28 cellular contexts compared by ENCODE assay signal in the genomic region with DNA sequence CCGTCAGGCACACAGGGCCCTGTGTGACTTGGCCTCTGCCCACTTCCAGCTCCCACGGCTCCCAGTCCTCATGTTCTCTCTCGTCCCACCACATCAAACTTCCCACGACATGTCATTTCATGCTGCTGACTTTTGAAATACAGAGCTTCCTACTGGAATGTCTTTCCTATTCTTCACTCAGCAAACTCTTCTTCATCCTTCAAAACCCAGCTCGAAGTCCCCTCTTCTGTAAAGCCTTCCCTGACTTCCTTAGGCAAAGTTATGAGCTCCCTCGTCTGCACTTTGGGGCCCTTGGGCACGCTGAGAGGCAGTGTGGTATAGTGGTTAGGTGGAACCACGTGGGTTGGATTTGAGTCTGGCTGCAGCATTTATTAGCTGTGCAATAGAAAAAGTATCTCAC. TPM values are rescaled to one million over a fixed set of nuclear protein-coding genes. Genes with fewer than 3 reads are reported as not detected.
A peak's percentile ranks its signal among the peaks of the same experiment; 100 is the strongest.
DNase-seq lines count a peak whose midpoint lies in the region; ATAC-seq, FAIRE-seq and TF ChIP-seq lines count a peak whose summit lies in the region.
"Had no signal": no experiment of that assay in that cellular context is flagged by ENCODE, and none has a peak within 500 bp of the region (broad histone marks: within the 10 kb centered on the region; RNA-seq: fewer than 3 reads in every experiment).

No MANE protein-coding gene starts in this region.

- POLR2A ChIA-PET in HEK293 (lab: Yijun Ruan, JAX) = interaction anchor here (0.5 to 1.1 kb wide), 3 partner anchors 37 to 300 kb away, joined by 3 to 4 read pairs (median 3); a partner anchor contains a TSS

- H3K27me3 Mint-ChIP-seq in astrocyte (ENCODE audit: low read depth, unreplicated experiment) (peaks cover 22% of the 10 kb centered on the region), endothelial cell (ENCODE audit: unreplicated experiment) (peaks cover 2% of the 10 kb centered on the region)

- no peak overlapping the region for H4K8ac ChIP-seq in neuronal stem cell (ENCODE audit: low read depth, low read length)

- H3K27me3 ChIP-seq in astrocyte (ENCODE audit: insufficient read depth, low read length) (peaks cover 6% of the 10 kb centered on the region), neuronal stem cell (ENCODE audit: control insufficient read depth in 3 of 3, insufficient read depth in 3 of 3, low read depth in 1 of 3, low read length in 3 of 3) (peaks cover 0 to 16% (median 0%) of the 10 kb centered on the region in 3 experiments), gastroesophageal sphincter (peaks cover 64% of the 10 kb centered on the region)
- H3K27me3 ChIP-seq: BE2C had no signal

- H3K9me3 ChIP-seq in HEK293 (ENCODE audit: control insufficient read depth, insufficient read depth, low read depth, low read length) = no peaks in the 10 kb centered on the region
- H3K9me3 ChIP-seq in astrocyte (ENCODE audit: insufficient read depth, low read depth, low read length) = no peaks in the 10 kb centered on the region
- H3K9me3 ChIP-seq in neuronal stem cell (replicated peaks in 1 of 2; ENCODE audit: control insufficient read depth in 2 of 2, insufficient read depth in 1 of 2, low read depth in 1 of 2, low read length in 2 of 2) = no peaks in the 10 kb centered on the region
- H3K9me3 ChIP-seq in gastroesophageal sphincter = no peaks in the 10 kb centered on the region
- no peaks in the 10 kb centered on the region for H3K9me3 ChIP-seq in mucosa of descending colon
- H3K9me3 ChIP-seq: BE2C, BLaER1 had no signal

- TF ChIP-seq CTCF in HEK293 (tag by site-specific recombination; IDR thresholded peaks at IDR 0.05) = no peak
- no peak for TF ChIP-seq CTCF in astrocyte (IDR thresholded peaks at IDR 0.05; ENCODE audit: insufficient read depth, low read depth, low read length)
- TF ChIP-seq CTCF in endothelial cell (IDR thresholded peaks at IDR 0.05; ENCODE audit: unreplicated experiment) = no peak
- no peak for TF ChIP-seq CTCF in gastroesophageal sphincter (IDR thresholded peaks at IDR 0.05)
- no peak for TF ChIP-seq CTCF in mucosa of descending colon (IDR thresholded peaks at IDR 0.05)

- no peaks in the 10 kb centered on the region for H3K79me1 ChIP-seq in neuronal stem cell (ENCODE audit: low read depth, low read length)

- no peak for TF ChIP-seq POLR2A in gastroesophageal sphincter (IDR thresholded peaks at IDR 0.05)

- H2BK15ac ChIP-seq in neuronal stem cell (ENCODE audit: low read length) = peak overlapping the region; percentile 53

- no peak overlapping the region for H2BK5ac ChIP-seq in neuronal stem cell (ENCODE audit: low read length)

- H3K79me2 ChIP-seq in astrocyte (ENCODE audit: insufficient read depth, low read length) = no peaks in the 10 kb centered on the region

- H4K91ac ChIP-seq in neuronal stem cell (ENCODE audit: low read depth, low read length, poor library complexity) = peak overlapping the region; percentile 82

- no peak overlapping the region for H2BK12ac ChIP-seq in neuronal stem cell (ENCODE audit: low read length)

- intact Hi-C loops in mucosa of descending colon (cut with DNase I, micrococcal nuclease) = no loop called here

- H3K36me3 Mint-ChIP-seq in astrocyte (ENCODE audit: low read depth, unreplicated experiment) (no peaks in the 10 kb centered on the region), endothelial cell (ENCODE audit: low read depth, unreplicated experiment) (no peaks in the 10 kb centered on the region)
- H3K36me3 Mint-ChIP-seq: CD14-positive monocyte; CD4-positive, alpha-beta memory T cell; CD4-positive, CD25-positive, alpha-beta regulatory T cell; CD8-positive, alpha-beta memory T cell had no signal

- peak overlapping the region; percentile 13 for H3K27ac Mint-ChIP-seq in astrocyte (ENCODE audit: unreplicated experiment)
- H3K27ac Mint-ChIP-seq in endothelial cell (ENCODE audit: unreplicated experiment) = peak overlapping the region; percentile 57
- H3K27ac Mint-ChIP-seq: CD4-positive, alpha-beta memory T cell had no signal

- H3K4me3 Mint-ChIP-seq in astrocyte (ENCODE audit: unreplicated experiment) = no peak overlapping the region
- H3K4me3 Mint-ChIP-seq in endothelial cell (ENCODE audit: unreplicated experiment) = no peak overlapping the region
- H3K4me3 Mint-ChIP-seq: CD4-positive, alpha-beta memory T cell; CD4-positive, CD25-positive, alpha-beta regulatory T cell; CD8-positive, alpha-beta memory T cell had no signal

- no peak overlapping the region for H3K14ac ChIP-seq in neuronal stem cell (ENCODE audit: low read length)

- TF ChIP-seq EP300 in gastroesophageal sphincter (IDR thresholded peaks at IDR 0.05) = no peak

- no peak overlapping the region for H3K23ac ChIP-seq in neuronal stem cell (ENCODE audit: low read depth, low read length, poor library complexity)

- DNase-seq in astrocyte (ENCODE audit: low read depth) (no peak), endothelial cell (ENCODE audit: low spot score) (no peak), neuronal stem cell (ENCODE audit: low spot score) (no peak), H4 (ENCODE audit: low spot score) (no peak), mucosa of descending colon (no peak)
- DNase-seq: 8988T; ACHN; BE2C; C1 segment of cervical spinal cord; CD4-positive, alpha-beta memory T cell; CD4-positive, CD25-positive, alpha-beta regulatory T cell; CD8-positive, alpha-beta memory T cell; COR-L47; DMS 273 treated with DMSO at 0.1 percent for 48 hours; DMS153; DMS53; DMS79; DND-41; EL; GDM1 had no signal

- no peak overlapping the region for H2AFZ ChIP-seq in astrocyte (ENCODE audit: low read depth, low read length)
- H2AFZ ChIP-seq in neuronal stem cell (ENCODE audit: low read length) = no peak overlapping the region

- H3K4me2 ChIP-seq in astrocyte (ENCODE audit: low read length) = no peak overlapping the region
- no peak overlapping the region for H3K4me2 ChIP-seq in neuronal stem cell (ENCODE audit: insufficient read depth, low read length, poor library complexity, severe bottlenecking)
- H3K4me2 ChIP-seq: BLaER1 had no signal

- CTCF ChIA-PET in HEK293 (lab: Yijun Ruan, JAX) = interaction anchor here (0.6 to 1.3 kb wide), 4 partner anchors 22 to 215 kb away, joined by 3 to 5 read pairs (median 4); no protein-coding TSS in a partner anchor

- H3K9ac ChIP-seq in astrocyte (ENCODE audit: low read length) (no peak overlapping the region), neuronal stem cell (ENCODE audit: low read depth, low read length, poor library complexity) (no peak overlapping the region)
- H3K9ac ChIP-seq: BLaER1 had no signal

- H3K4me3 ChIP-seq in HEK293 (ENCODE audit: low read depth, low read length) = no peak overlapping the region
- H3K4me3 ChIP-seq in astrocyte (ENCODE audit: insufficient read depth, low read depth, low read length) = no peak overlapping the region
- no peak overlapping the region for H3K4me3 ChIP-seq in neuronal stem cell (ENCODE audit: low read length in 2 of 2)
- H3K4me3 ChIP-seq in gastroesophageal sphincter = no peak overlapping the region
- H3K4me3 ChIP-seq in mucosa of descending colon = no peak overlapping the region
- H3K4me3 ChIP-seq: BLaER1, GM12878 had no signal

- H3K4ac ChIP-seq in neuronal stem cell (ENCODE audit: low read length) = no peak overlapping the region

- no CpG with 5 or more reads among the region's 8 CpGs for WGBS in neuronal stem cell (ENCODE audit: extremely low coverage in 2 of 2, insufficient read length in 2 of 2, insufficient replicate concordance in 1 of 2), 2 donors
- 75 to 81% methylated on average over 5 of the region's 8 CpGs for WGBS in gastroesophageal sphincter (ENCODE audit: low coverage in 1 of 2), 2 donors

- ATAC-seq in gastroesophageal sphincter = no peak
- ATAC-seq in GM18868 (IDR thresholded peaks at IDR 0.05; ENCODE audit: unreplicated experiment) = no peak
- no peak for ATAC-seq in mucosa of descending colon
- ATAC-seq: GM12878 had no signal

- H3K27ac ChIP-seq in HEK293 (ENCODE audit: extremely low read depth, low read depth, low read length) (no peak overlapping the region), astrocyte (ENCODE audit: low read depth, low read length) (no peak overlapping the region), neuronal stem cell (replicated peaks; ENCODE audit: low read length) (no peak overlapping the region), gastroesophageal sphincter (no peak overlapping the region)
- H3K27ac ChIP-seq: BLaER1 had no signal

- H4K20me1 ChIP-seq in astrocyte (ENCODE audit: insufficient read depth, low read length) = no peaks in the 10 kb centered on the region
- H4K20me1 ChIP-seq: BLaER1 had no signal

- H3K36me3 ChIP-seq in HEK293 (ENCODE audit: control insufficient read depth in 2 of 2, insufficient read depth in 1 of 2, low read length in 2 of 2) (no peaks in the 10 kb centered on the region), astrocyte (ENCODE audit: insufficient read depth, low read length) (no peaks in the 10 kb centered on the region), neuronal stem cell (replicated peaks in 1 of 2; ENCODE audit: control insufficient read depth in 2 of 2, insufficient read depth in 2 of 2, low read length in 2 of 2) (no peaks in the 10 kb centered on the region), gastroesophageal sphincter (no peaks in the 10 kb centered on the region), mucosa of descending colon (ENCODE audit: low read depth) (no peaks in the 10 kb centered on the region)
- H3K36me3 ChIP-seq: BE2C, BLaER1 had no signal

- H3K4me1 Mint-ChIP-seq in astrocyte (ENCODE audit: low read depth, unreplicated experiment) (peaks cover 9% of the 10 kb centered on the region), endothelial cell (ENCODE audit: unreplicated experiment) (peaks cover 12% of the 10 kb centered on the region)
- H3K4me1 Mint-ChIP-seq: CD4-positive, CD25-positive, alpha-beta regulatory T cell had no signal

- no peak for FAIRE-seq in astrocyte (lab: Jason Lieb, UNC)
- FAIRE-seq: A204.1, GM12878, GM12892 had no signal

- H2BK120ac ChIP-seq in neuronal stem cell (ENCODE audit: low read depth, low read length) = no peak overlapping the region

- H2AK5ac ChIP-seq in neuronal stem cell (ENCODE audit: low read depth, low read length) = peak overlapping the region; percentile 82

- H3K4me1 ChIP-seq in HEK293 (ENCODE audit: control insufficient read depth, insufficient read depth, low read length) = no peaks in the 10 kb centered on the region
- peaks cover 8% of the 10 kb centered on the region for H3K4me1 ChIP-seq in astrocyte (ENCODE audit: insufficient read depth, low read length)
- peaks cover 7 to 9% of the 10 kb centered on the region in 2 donors for H3K4me1 ChIP-seq in neuronal stem cell (ENCODE audit: control insufficient read depth in 2 of 2, insufficient read depth in 1 of 2, low read depth in 1 of 2, low read length in 2 of 2)
- H3K4me1 ChIP-seq in gastroesophageal sphincter = no peaks in the 10 kb centered on the region
- no peaks in the 10 kb centered on the region for H3K4me1 ChIP-seq in mucosa of descending colon (ENCODE audit: low read depth)
- H3K4me1 ChIP-seq: BE2C had no signal

- peak overlapping the region; percentile 60 for H3K18ac ChIP-seq in neuronal stem cell (ENCODE audit: low read length)

- H3K9me3 Mint-ChIP-seq in astrocyte (ENCODE audit: unreplicated experiment) (no peaks in the 10 kb centered on the region), endothelial cell (ENCODE audit: unreplicated experiment) (no peaks in the 10 kb centered on the region)
- H3K9me3 Mint-ChIP-seq: CD8-positive, alpha-beta memory T cell had no signal

RNA-seq across cellular contexts. Expression of a gene that starts 37.8 kb away (rescaled TPM):
- total RNA-seq in astrocyte (147 and 168 TPM in 2 replicates), endothelial cell (ENCODE audit: unreplicated experiment) (189 TPM), gastroesophageal sphincter (100 to 1,000 TPM; 244 to 309 (median 271) TPM), mucosa of descending colon (100 to 1,000 TPM; 135 to 145 (median 142) TPM)
- polyA plus RNA-seq in neuronal stem cell (2013, experiment 1 of 2) = 145 TPM
- polyA plus RNA-seq in neuronal stem cell (2013, experiment 2 of 2) = 142 TPM
- 320 and 353 TPM in 2 replicates for total RNA-seq in H4 (2014; rRNA removed; shearing (Covaris generic))

RNA-seq across cellular contexts. Expression of a gene that starts 59.9 kb away (rescaled TPM):
- total RNA-seq in astrocyte (5.3 and 5.9 TPM in 2 replicates), endothelial cell (ENCODE audit: unreplicated experiment) (17.6 TPM), gastroesophageal sphincter (1 to 10 TPM; 3.1 to 7.3 (median 4.6) TPM), mucosa of descending colon (1 to 10 TPM; 2.8 to 8.6 (median 6.4) TPM)
- 10.2 TPM for polyA plus RNA-seq in neuronal stem cell (2013, experiment 1 of 2)
- 10.4 TPM for polyA plus RNA-seq in neuronal stem cell (2013, experiment 2 of 2)
- 17.8 and 21.6 TPM in 2 replicates for total RNA-seq in H4 (2014; rRNA removed; shearing (Covaris generic))
